ENCODE assay signal across 8 cellular contexts in genomic region chrX:18887177-18887820, GRCh38.
DNase-seq lines count a peak whose midpoint lies in the region; ATAC-seq and TF ChIP-seq lines count a peak whose summit lies in the region.

No MANE protein-coding gene starts in this region.

- H3K27ac ChIP-seq in brain microvascular endothelial cell (no peak overlapping the region), lung (ENCODE audit: low read depth in 1 of 2, low read length in 1 of 2) (peak overlapping the region; percentile 83 to 88), suprapubic skin (peak overlapping the region; percentile 78)

- TF ChIP-seq CTCF in brain microvascular endothelial cell (IDR thresholded peaks at IDR 0.05; ENCODE audit: low read depth, low read length, missing control alignments), result no peak
- TF ChIP-seq CTCF in lung (IDR thresholded peaks at IDR 0.05; ENCODE audit: control extremely low read depth, extremely low read depth), result no peak
- no peak for TF ChIP-seq CTCF in suprapubic skin (IDR thresholded peaks at IDR 0.05)

- peak overlapping the region; percentile 45 for H3K4me3 ChIP-seq in brain microvascular endothelial cell (ENCODE audit: low read depth, low read length)
- peak overlapping the region; percentile 3 for H3K4me3 ChIP-seq in lung
- H3K4me3 ChIP-seq in suprapubic skin, result peak overlapping the region; percentile 41

- TF ChIP-seq POLR2A in suprapubic skin (IDR thresholded peaks at IDR 0.05), result no peak

- ATAC-seq in lung (ENCODE audit: insufficient read depth, low FRiP score), result no peak
- ATAC-seq in GM21786 (IDR thresholded peaks at IDR 0.05; ENCODE audit: unreplicated experiment), result no peak
- ATAC-seq in GM19395 (IDR thresholded peaks at IDR 0.05; ENCODE audit: unreplicated experiment), result no peak

- no peak for TF ChIP-seq EP300 in suprapubic skin (IDR thresholded peaks at IDR 0.05)

- 19 to 46% methylated on average over 20 to 25 of the region's 25 CpGs for WGBS in lung, 2 donors
- 50% methylated on average over 24 of the region's 25 CpGs for WGBS in suprapubic skin

- DNase-seq in NCI-H748 (lab: John Stamatoyannopoulos, UW; ENCODE audit: unreplicated experiment) (peak; percentile 14), NCI-H748 treated with DMSO at 0.1 percent for 48 hours (lab: John Stamatoyannopoulos, UW) (no peak), brain microvascular endothelial cell (no peak), lung (ENCODE audit: low spot score) (no peak), suprapubic skin (ENCODE audit: low spot score in 2 of 2) (no peak), NCI-H1930 (lab: John Stamatoyannopoulos, UW) (no peak)

- H3K4me1 ChIP-seq in lung (ENCODE audit: control insufficient read depth in 2 of 2, insufficient read depth in 2 of 2, low read length in 2 of 2) (peaks cover 0 to 9% of the 10 kb centered on the region in 2 donors), suprapubic skin (peaks cover 22% of the 10 kb centered on the region)

- H3K27me3 ChIP-seq in brain microvascular endothelial cell (replicated peaks) (no peaks in the 10 kb centered on the region), lung (ENCODE audit: control insufficient read depth, insufficient read depth) (no peaks in the 10 kb centered on the region), suprapubic skin (no peaks in the 10 kb centered on the region)

- no peaks in the 10 kb centered on the region for H3K36me3 ChIP-seq in brain microvascular endothelial cell (replicated peaks)
- H3K36me3 ChIP-seq in lung (ENCODE audit: control insufficient read depth in 2 of 2, insufficient read depth in 2 of 2, low read length in 2 of 2), result no peaks in the 10 kb centered on the region
- H3K36me3 ChIP-seq in suprapubic skin, result no peaks in the 10 kb centered on the region

- H3K9me3 ChIP-seq in lung (ENCODE audit: control insufficient read depth in 2 of 2, insufficient read depth in 1 of 2, low read length in 1 of 2) (peaks cover 0 to 3% of the 10 kb centered on the region in 2 donors), suprapubic skin (no peaks in the 10 kb centered on the region)

- in situ Hi-C loops in brain microvascular endothelial cell (cut with HindIII; ENCODE audit: low pct_ligation_motif_present, low sequenced_read_pairs), result no loop called here
